1 cellular context compared by ENCODE assay signal in genomic region chr17:75090871-75091854, GRCh38.
TF ChIP-seq lines count a peak whose summit lies in the region.

No MANE protein-coding gene starts in this region.

TF ChIP-seq in HepG2, 621 proteins besides CTCF, POLR2A, EP300 and RAD21 (continued from another document and continues in another):
- TF ChIP-seq MAFK (conservative IDR thresholded peaks at IDR 0.05 in 1 of 2, IDR thresholded peaks at IDR 0.05 in 1 of 2; ENCODE audit: low read length in 2 of 2) (no peak), ZNF792 (CRISPR knock-in tag; IDR thresholded peaks at IDR 0.05) (peak; percentile 71; the same call in 1 of the 2 replicates), ZNF850 (CRISPR knock-in tag; conservative IDR thresholded peaks at IDR 0.05) (no peak), AKNA (CRISPR knock-in tag; IDR thresholded peaks at IDR 0.05; ENCODE audit: borderline replicate concordance) (no peak), PRDM4 (CRISPR knock-in tag; IDR thresholded peaks at IDR 0.05; ENCODE audit: borderline replicate concordance) (no peak), ZNF607 (CRISPR knock-in tag; IDR thresholded peaks at IDR 0.05; ENCODE audit: borderline replicate concordance) (peak; percentile 73), ZNF274 (CRISPR knock-in tag; IDR thresholded peaks at IDR 0.05) (no peak; the same call in 1 of the 2 replicates), GPN1 (CRISPR knock-in tag; IDR thresholded peaks at IDR 0.05; ENCODE audit: borderline replicate concordance) (no peak), NFIC (IDR thresholded peaks at IDR 0.05; ENCODE audit: low read length) (peak; percentile 77; the same call in 1 of the 2 replicates), HMG20B (CRISPR knock-in tag; conservative IDR thresholded peaks at IDR 0.05) (peak; percentile 90), ZNF12 (CRISPR knock-in tag; IDR thresholded peaks at IDR 0.05) (peak; percentile 93), NR2F1 (CRISPR knock-in tag; IDR thresholded peaks at IDR 0.05) (peak; percentile 85 to 99), GABPA (IDR thresholded peaks at IDR 0.05; ENCODE audit: low read depth, low read length) (no peak), GABPA (CRISPR knock-in tag; IDR thresholded peaks at IDR 0.05; ENCODE audit: low read depth) (0 out of 2 replicates have a peak, but pooled peaks have one; percentile 10), ZNF749 (CRISPR knock-in tag; IDR thresholded peaks at IDR 0.05; ENCODE audit: borderline replicate concordance) (no peak; the same call in 1 of the 2 replicates), REPIN1 (CRISPR knock-in tag; IDR thresholded peaks at IDR 0.05; ENCODE audit: borderline replicate concordance, low read depth) (peak; percentile 69; the same call in 1 of the 2 replicates), NR2F6 (IDR thresholded peaks at IDR 0.05) (peak; percentile 97), NR2F6 (CRISPR knock-in tag; IDR thresholded peaks at IDR 0.05) (peak; percentile 99), ZNF230 (CRISPR knock-in tag; IDR thresholded peaks at IDR 0.05) (0 out of 2 replicates have a peak, but pooled peaks have one; percentile 50), RELA (CRISPR knock-in tag; IDR thresholded peaks at IDR 0.05) (no peak; the same call in 1 of the 2 replicates), FOXP4 (CRISPR knock-in tag; IDR thresholded peaks at IDR 0.05) (peak; percentile 85; the same call in 1 of the 2 replicates), TBX2 (CRISPR knock-in tag; IDR thresholded peaks at IDR 0.05; ENCODE audit: borderline replicate concordance) (peak; percentile 94), ZNF574 (CRISPR knock-in tag; IDR thresholded peaks at IDR 0.05) (0 out of 2 replicates have a peak, but pooled peaks have one; percentile 41), ARID5B (CRISPR knock-in tag; IDR thresholded peaks at IDR 0.05) (peak; percentile 92), ZNF432 (CRISPR knock-in tag; IDR thresholded peaks at IDR 0.05; ENCODE audit: borderline replicate concordance) (no peak), PHF8 (CRISPR knock-in tag; IDR thresholded peaks at IDR 0.05) (peak; percentile 36; the same call in 1 of the 2 replicates), CBFB (CRISPR knock-in tag; IDR thresholded peaks at IDR 0.05) (peak; percentile 86), TARDBP (CRISPR knock-in tag; IDR thresholded peaks at IDR 0.05) (peak; percentile 82), ZNF382 (CRISPR knock-in tag; IDR thresholded peaks at IDR 0.05; ENCODE audit: borderline replicate concordance) (no peak), STAG1 (CRISPR knock-in tag; IDR thresholded peaks at IDR 0.05) (no peak), HINFP (CRISPR knock-in tag; IDR thresholded peaks at IDR 0.05; ENCODE audit: low read depth) (peak; percentile 48; the same call in 1 of the 2 replicates), ZGPAT (CRISPR knock-in tag; IDR thresholded peaks at IDR 0.05) (peak; percentile 64; the same call in 1 of the 2 replicates), ZNF576 (CRISPR knock-in tag; IDR thresholded peaks at IDR 0.05) (0 out of 2 replicates have a peak, but pooled peaks have one; percentile 35), SNRNP70 (IDR thresholded peaks at IDR 0.05; ENCODE audit: low read depth, low read length) (no peak)
